Comparison of ENCODE assay signal across 32 cellular contexts in genomic region chr10:86075512-86075911, GRCh38.
"Had no signal": no experiment of that assay in that cellular context is flagged by ENCODE, and none has a peak within 500 bp of the region (broad histone marks: within the 10 kb centered on the region; RNA-seq: fewer than 3 reads in every experiment).

No MANE protein-coding gene starts in this region.

- H3K9me3 Mint-ChIP-seq: activated B cell treated with CpG ODN at 0.5 μM for 24 hours; activated CD4-positive, alpha-beta memory T cell treated with anti-CD3 and anti-CD28 coated beads for 36 hours; activated T-cell treated with anti-CD3 and anti-CD28 coated beads, Interleukin-2, amount 50 U/mL, for 4 hours; activated T-helper 17 cell treated with anti-CD3 and anti-CD28 coated beads, Interleukin-2, amount 50 U/mL, for 72 hours; T-helper 2 cell treated with Interferon-gamma antibody and Interleukin-4, amounts not matched to agents 5 μg/mL and 100 μg/mL, for 36 hours had no signal

- H3K4me3 Mint-ChIP-seq: activated B cell treated with CpG ODN at 0.5 μM for 24 hours; activated CD4-positive, alpha-beta memory T cell treated with anti-CD3 and anti-CD28 coated beads for 36 hours; activated CD8-positive, alpha-beta T cell treated with anti-CD3 and anti-CD28 coated beads, Interleukin-2, amount 10 ng/mL, durations not matched to agents 7 days and 5 days; activated naive CD8-positive, alpha-beta T cell; activated T-cell treated with anti-CD3 and anti-CD28 coated beads, Interleukin-2, amount 50 U/mL, for 4 hours; activated T-helper 17 cell treated with anti-CD3 and anti-CD28 coated beads, Interleukin-2, amount 50 U/mL, for 72 hours; effector memory CD8-positive, alpha-beta T cell; T-helper 17 cell; T-helper 2 cell treated with Interferon-gamma antibody and Interleukin-4, amounts not matched to agents 5 μg/mL and 100 μg/mL, for 36 hours had no signal

- H3K27ac ChIP-seq: brain microvascular endothelial cell, epithelial cell of prostate, WERI-Rb-1 had no signal

- H3K27ac Mint-ChIP-seq: activated B cell treated with CpG ODN at 0.5 μM for 24 hours; activated CD4-positive, alpha-beta memory T cell treated with anti-CD3 and anti-CD28 coated beads for 36 hours; activated CD8-positive, alpha-beta T cell treated with anti-CD3 and anti-CD28 coated beads, Interleukin-2, amount 10 ng/mL, durations not matched to agents 7 days and 5 days; activated naive CD8-positive, alpha-beta T cell; activated T-helper 17 cell treated with anti-CD3 and anti-CD28 coated beads, Interleukin-2, amount 50 U/mL, for 72 hours; effector memory CD8-positive, alpha-beta T cell; T-helper 17 cell; T-helper 2 cell treated with Interferon-gamma antibody and Interleukin-4, amounts not matched to agents 5 μg/mL and 100 μg/mL, for 36 hours had no signal

- H3K36me3 Mint-ChIP-seq: activated CD4-positive, alpha-beta memory T cell treated with anti-CD3 and anti-CD28 coated beads for 36 hours; activated naive CD8-positive, alpha-beta T cell had no signal

- ATAC-seq: activated CD4-positive, CD25-positive, alpha-beta regulatory T cell treated with anti-CD3 and anti-CD28 coated beads, Interleukin-2, amount 50 U/mL, for 24 hours; activated CD8-positive, alpha-beta T cell treated with anti-CD3 and anti-CD28 coated beads, Interleukin-2, amount 10 ng/mL, durations not matched to agents 7 days and 5 days; activated T-cell treated with anti-CD3 and anti-CD28 coated beads, Interleukin-2, amount 50 U/mL, for 4 hours; activated T-helper 17 cell treated with anti-CD3 and anti-CD28 coated beads, Interleukin-2, amount 50 U/mL, for 72 hours; effector memory CD8-positive, alpha-beta T cell; T-helper 17 cell had no signal

- H3K27me3 ChIP-seq: brain microvascular endothelial cell had no signal

- DNase-seq: activated B cell treated with CpG ODN at 0.5 μM for 24 hours; activated CD4-positive, alpha-beta memory T cell treated with anti-CD3 and anti-CD28 coated beads for 36 hours; activated CD4-positive, alpha-beta T cell treated with anti-CD3 and anti-CD28 coated beads for 48 hours; activated CD8-positive, alpha-beta T cell treated with anti-CD3 and anti-CD28 coated beads, Interleukin-2, amount 10 ng/mL, durations not matched to agents 7 days and 5 days; activated effector memory CD4-positive, alpha-beta T cell treated with Interleukin-2 at 50 U/mL for 16 hours; activated gamma-delta T cell treated with Interleukin-2 at 50 U/mL for 16 hours; activated naive CD4-positive, alpha-beta T cell treated with anti-CD3 and anti-CD28 coated beads, Interleukin-2, amount 50 U/mL, for 16 hours; activated naive CD4-positive, alpha-beta T cell treated with Interleukin-2 at 50 U/mL for 16 hours; activated T-cell treated with anti-CD3 and anti-CD28 coated beads, Interleukin-2, amount 50 U/mL, for 4 hours; amniotic stem cell; anterior cingulate cortex; brain microvascular endothelial cell; caudate nucleus; cortex of kidney; dermis blood vessel endothelial cell; effector CD4-positive, alpha-beta T cell; effector memory CD8-positive, alpha-beta T cell; foreskin fibroblast; T-helper 1 cell; T-helper 17 cell; T1000; WERI-Rb-1 had no signal

- H3K4me1 Mint-ChIP-seq: activated B cell treated with CpG ODN at 0.5 μM for 24 hours; activated T-helper 17 cell treated with anti-CD3 and anti-CD28 coated beads, Interleukin-2, amount 50 U/mL, for 72 hours; T-helper 17 cell had no signal

- H3K27me3 Mint-ChIP-seq: activated CD4-positive, alpha-beta memory T cell treated with anti-CD3 and anti-CD28 coated beads for 36 hours had no signal

- H3K36me3 ChIP-seq: brain microvascular endothelial cell, WERI-Rb-1 had no signal

- FAIRE-seq: astrocyte, colon, endometrium, endothelial cell of umbilical vein, frontal cortex had no signal
